Comparison of ENCODE assay signal across 9 cellular contexts in genomic region chr9:6931913-6932312, GRCh38.
A peak's percentile ranks its signal among the peaks of the same experiment; 100 is the strongest.
DNase-seq lines count a peak whose midpoint lies in the region; ATAC-seq, FAIRE-seq and TF ChIP-seq lines count a peak whose summit lies in the region.
"Had no signal": no experiment of that assay in that cellular context is flagged by ENCODE, and none has a peak within 500 bp of the region (broad histone marks: within the 10 kb centered on the region; RNA-seq: fewer than 3 reads in every experiment).

No MANE protein-coding gene starts in this region.

- TF ChIP-seq EP300 in HepG2 (IDR thresholded peaks at IDR 0.05; ENCODE audit: low read depth in 2 of 2, low read length in 2 of 2) (no peak), HepG2 (CRISPR knock-in tag; IDR thresholded peaks at IDR 0.05; ENCODE audit: borderline replicate concordance) (no peak)

- H3K4me3 Mint-ChIP-seq in activated naive CD8-positive, alpha-beta T cell treated with anti-CD3 and anti-CD28 coated beads for 36 hours, result no peak overlapping the region
- H3K4me3 Mint-ChIP-seq: dendritic cell treated with granulocyte-macrophage colony-stimulating factor and Interleukin-4, amounts not matched to agents 40 ng/mL and 50 ng/mL, for 4 days had no signal

- H3K79me2 ChIP-seq in HepG2 (ENCODE audit: insufficient read depth, low read length), result peaks cover 6% of the 10 kb centered on the region

- no peak overlapping the region for H3K9ac ChIP-seq in HepG2 (ENCODE audit: insufficient read depth, low read depth, low read length)

- peaks cover 33% of the 10 kb centered on the region for H3K4me1 Mint-ChIP-seq in activated naive CD8-positive, alpha-beta T cell treated with anti-CD3 and anti-CD28 coated beads for 36 hours

- H3K4me1 ChIP-seq in HepG2 (ENCODE audit: insufficient read depth, low read length) (peaks cover 22% of the 10 kb centered on the region), testis (no peaks in the 10 kb centered on the region)

- H3K9me3 ChIP-seq in HepG2 (ENCODE audit: low read length) (no peaks in the 10 kb centered on the region), testis (no peaks in the 10 kb centered on the region)

- ATAC-seq in GM18858 (IDR thresholded peaks at IDR 0.05; ENCODE audit: unreplicated experiment), result peak; percentile 70
- ATAC-seq in HG03097 (IDR thresholded peaks at IDR 0.05; ENCODE audit: low FRiP score, unreplicated experiment), result peak; percentile 74
- peak; percentile 78 for ATAC-seq in HepG2
- ATAC-seq in sciatic nerve, result no peak

- WGBS in HepG2 (ENCODE audit: low lambda C conversion rate), result 68% methylated on average over 4 of the region's 4 CpGs
- 44 to 81% methylated on average over 4 of the region's 4 CpGs for WGBS in testis, 2 donors

- H3K27me3 ChIP-seq in HepG2 (ENCODE audit: control insufficient read depth in 1 of 2, insufficient read depth in 2 of 2, low read length in 2 of 2) (no peaks in the 10 kb centered on the region), testis (no peaks in the 10 kb centered on the region)

- peaks cover 2% of the 10 kb centered on the region for H3K9me3 Mint-ChIP-seq in activated naive CD8-positive, alpha-beta T cell treated with anti-CD3 and anti-CD28 coated beads for 36 hours
- H3K9me3 Mint-ChIP-seq: dendritic cell treated with granulocyte-macrophage colony-stimulating factor and Interleukin-4, amounts not matched to agents 40 ng/mL and 50 ng/mL, for 4 days had no signal

- H3K36me3 Mint-ChIP-seq in activated naive CD8-positive, alpha-beta T cell treated with anti-CD3 and anti-CD28 coated beads for 36 hours, result peaks cover 10% of the 10 kb centered on the region

- CTCF ChIA-PET in HepG2 (lab: Yijun Ruan, JAX; ENCODE audit: low intra/inter-chr PET ratio, low total read pairs), result no interaction called here

- no peak for FAIRE-seq in HepG2 (lab: Jason Lieb, UNC)

- peak; percentile 51 for DNase-seq in activated naive CD8-positive, alpha-beta T cell treated with anti-CD3 and anti-CD28 coated beads for 36 hours
- peak; percentile 65 for DNase-seq in HepG2 (ENCODE audit: low spot score)
- DNase-seq in NCI-H2227 treated with DMSO at 0.1 percent for 48 hours (lab: John Stamatoyannopoulos, UW), result no peak
- DNase-seq in RPMI8226, result no peak
- DNase-seq in sciatic nerve (ENCODE audit: low spot score), result no peak
- no peak for DNase-seq in testis

- peak overlapping the region; percentile 75 for H3K27ac Mint-ChIP-seq in activated naive CD8-positive, alpha-beta T cell treated with anti-CD3 and anti-CD28 coated beads for 36 hours
- H3K27ac Mint-ChIP-seq: dendritic cell treated with granulocyte-macrophage colony-stimulating factor and Interleukin-4, amounts not matched to agents 40 ng/mL and 50 ng/mL, for 4 days had no signal

- no peaks in the 10 kb centered on the region for H4K20me1 ChIP-seq in HepG2 (ENCODE audit: insufficient read depth, low read length)

- no peak for TF ChIP-seq CTCF in HepG2 (CRISPR knock-in tag; IDR thresholded peaks at IDR 0.05)
- TF ChIP-seq CTCF in testis (IDR thresholded peaks at IDR 0.05), result no peak

- no peak for TF ChIP-seq RAD21 in HepG2 (CRISPR knock-in tag; IDR thresholded peaks at IDR 0.05)

- BruUV-seq in HepG2 (replicated peaks; lab: Mats Ljungman, UMichigan), result no TSS peak

- TF ChIP-seq POLR2A in HepG2 (IDR thresholded peaks at IDR 0.05; ENCODE audit: insufficient read depth in 1 of 2, low read depth in 2 of 2, low read length in 2 of 2) (no peak), testis (IDR thresholded peaks at IDR 0.05) (no peak)

- H3K4me2 ChIP-seq in HepG2 (ENCODE audit: low read depth, low read length), result no peak overlapping the region

- in situ Hi-C loops in HepG2 (cut with HindIII; ENCODE audit: extremely low pct_ligation_motif_present, low pct_unique_long_range_greater_than_20kb), result no loop called here

- intact Hi-C loops in HepG2 (cut with micrococcal nuclease; ENCODE audit: unreplicated experiment) (no loop called here), sciatic nerve (cut with DNase I) (no loop called here), testis (cut with DNase I; ENCODE audit: low total_unique reads) (no loop called here)

- no peak overlapping the region for H3K27ac ChIP-seq in HepG2 (ENCODE audit: extremely low read length, insufficient read depth, low read length)
- no peak overlapping the region for H3K27ac ChIP-seq in testis

- H3K36me3 ChIP-seq in HepG2 (replicated peaks in 1 of 2; ENCODE audit: control insufficient read depth in 1 of 2, insufficient read depth in 2 of 2, low read length in 2 of 2) (0 out of 5 replicates have a peak, but pooled peaks cover 1 to 4% of the 10 kb centered on the region in 2 experiments), testis (ENCODE audit: low read depth, missing control alignments) (no peaks in the 10 kb centered on the region)

- H2AFZ ChIP-seq in HepG2 (ENCODE audit: low read length), result no peak overlapping the region

- H3K4me3 ChIP-seq in HepG2 (replicated peaks in 1 of 3; ENCODE audit: insufficient read depth in 1 of 3, low read depth in 2 of 3, low read length in 3 of 3) (no peak overlapping the region), testis (no peak overlapping the region)

- H3K27me3 Mint-ChIP-seq in activated naive CD8-positive, alpha-beta T cell treated with anti-CD3 and anti-CD28 coated beads for 36 hours, result no peaks in the 10 kb centered on the region
- H3K27me3 Mint-ChIP-seq: dendritic cell treated with granulocyte-macrophage colony-stimulating factor and Interleukin-4, amounts not matched to agents 40 ng/mL and 50 ng/mL, for 4 days had no signal

- POLR2A ChIA-PET in HepG2 (lab: Yijun Ruan, JAX), result no interaction called here

TF ChIP-seq in HepG2, 621 proteins besides CTCF, POLR2A, EP300 and RAD21:
- TF ChIP-seq FOSL2 (CRISPR knock-in tag; IDR thresholded peaks at IDR 0.05), result peak; percentile 72
- TF ChIP-seq ZNF34 (CRISPR knock-in tag; IDR thresholded peaks at IDR 0.05; ENCODE audit: borderline replicate concordance), result no peak
- TF ChIP-seq E2F1 (CRISPR knock-in tag; IDR thresholded peaks at IDR 0.05), result no peak
- TF ChIP-seq HMGA1 (CRISPR knock-in tag; conservative IDR thresholded peaks at IDR 0.05), result no peak

Comparison
In these comparisons a context has a peak if more than half of its experiments do, and no peak if none do; other contexts are left out.
1. DNase-seq: peak in activated naive CD8-positive, alpha-beta T cell treated with anti-CD3 and anti-CD28 coated beads for 36 hours (single experiment) and HepG2 (single experiment); none in NCI-H2227 treated with DMSO at 0.1 percent for 48 hours (single experiment), RPMI8226 (single experiment), sciatic nerve (single experiment) and testis (single experiment).